ENCODE assay signal across 19 cellular contexts in genomic region chr5:178464431-178465048, GRCh38.
DNase-seq lines count a peak whose midpoint lies in the region; ATAC-seq and TF ChIP-seq lines count a peak whose summit lies in the region.
"Had no signal": no experiment of that assay in that cellular context is flagged by ENCODE, and none has a peak within 500 bp of the region (broad histone marks: within the 10 kb centered on the region; RNA-seq: fewer than 3 reads in every experiment).

No MANE protein-coding gene starts in this region.

- H4K20me1 ChIP-seq in BLaER1 treated with 17β-estradiol and CSF1 and Interleukin-3, amounts not matched to agents 10 nM and 100 nM = no peaks in the 10 kb centered on the region

- no peaks in the 10 kb centered on the region for H3K9me3 ChIP-seq in BLaER1 treated with 17β-estradiol and CSF1 and Interleukin-3, amounts not matched to agents 10 nM and 100 nM (replicated peaks in 1 of 11)

- no peak for ATAC-seq in GM18858 (IDR thresholded peaks at IDR 0.05; ENCODE audit: unreplicated experiment)
- ATAC-seq: Panc1 had no signal

- no peak overlapping the region for H3K4me3 ChIP-seq in BLaER1 treated with 17β-estradiol and CSF1 and Interleukin-3, amounts not matched to agents 10 nM and 100 nM
- H3K4me3 ChIP-seq: GM23248, SK-N-MC had no signal

- H3K4me1 ChIP-seq in BLaER1 treated with 17β-estradiol and CSF1 and Interleukin-3, amounts not matched to agents 10 nM and 100 nM = peaks cover 41 to 87% (median 70%) of the 10 kb centered on the region in 10 experiments

- intact Hi-C loops in CD14-positive monocyte (cut with micrococcal nuclease) = loop anchor here in 1 of 2 donors (5.0 kb wide), 1 partner anchor 83 kb away; no protein-coding TSS in a partner anchor

- H3K27me3 ChIP-seq in BLaER1 treated with 17β-estradiol and CSF1 and Interleukin-3, amounts not matched to agents 10 nM and 100 nM = peaks cover 0 to 8% (median 0%) of the 10 kb centered on the region in 11 experiments; a peak in 4 of 22 replicates

- DNase-seq in CD14-positive monocyte (ENCODE audit: low spot score) (no peak), ecto neural progenitor cell (ENCODE audit: low spot score) (peak; percentile 30), nephron progenitor cell (no peak), UCSD-AML1 (lab: John Stamatoyannopoulos, UW; ENCODE audit: unreplicated experiment) (no peak), SHP77 (lab: John Stamatoyannopoulos, UW) (no peak)
- DNase-seq in activated T-cell treated with anti-CD3 and anti-CD28 coated beads, Interleukin-2, amount 50 U/mL, for 48 hours = no peak
- DNase-seq: GM23248, KBM-7, NCI-H1694 treated with DMSO at 0.1 percent for 48 hours, NCI-H2081, NCI-H2227 treated with DMSO at 0.1 percent for 48 hours, NCI-H526 treated with DMSO at 0.1 percent for 48 hours, SIG-M5 had no signal

- H3K27ac Mint-ChIP-seq in CD14-positive monocyte (peak overlapping the region in 4 of 7 donors; percentile 11 to 31 (median 25)), nephron progenitor cell (peak overlapping the region; percentile 30)

- no peak for TF ChIP-seq CTCF in CD14-positive monocyte (IDR thresholded peaks at IDR 0.05)
- TF ChIP-seq CTCF in nephron progenitor cell (IDR thresholded peaks at IDR 0.05) = no peak

- no peaks in the 10 kb centered on the region for H3K36me3 ChIP-seq in BLaER1 treated with 17β-estradiol and CSF1 and Interleukin-3, amounts not matched to agents 10 nM and 100 nM

- H3K9ac ChIP-seq in BLaER1 treated with 17β-estradiol and CSF1 and Interleukin-3, amounts not matched to agents 10 nM and 100 nM = peak overlapping the region in 3 of 11 experiments; percentile 7 to 38 (median 9); a peak in 2 of 22 replicates
- H3K9ac ChIP-seq: GM23248 had no signal

- H3K4me3 Mint-ChIP-seq in CD14-positive monocyte (no peak overlapping the region), nephron progenitor cell (no peak overlapping the region)

- peak overlapping the region in 8 of 11 experiments; percentile 19 to 96 (median 82); a peak in 11 of 22 replicates for H3K4me2 ChIP-seq in BLaER1 treated with 17β-estradiol and CSF1 and Interleukin-3, amounts not matched to agents 10 nM and 100 nM

- H3K27ac ChIP-seq in BLaER1 treated with 17β-estradiol and CSF1 and Interleukin-3, amounts not matched to agents 10 nM and 100 nM = peak overlapping the region in 9 of 11 experiments; percentile 93 to 99 (median 95); a peak in 17 of 22 replicates
- H3K27ac ChIP-seq: C4-2B, GM23248, RWPE1, SK-N-MC had no signal

- H3K9me3 Mint-ChIP-seq in CD14-positive monocyte (peaks cover 0 to 2% (median 0%) of the 10 kb centered on the region in 7 donors), nephron progenitor cell (no peaks in the 10 kb centered on the region)

- peaks cover 0 to 4% (median 0%) of the 10 kb centered on the region in 3 donors for H3K27me3 Mint-ChIP-seq in CD14-positive monocyte (ENCODE audit: low read depth in 3 of 3)
- H3K27me3 Mint-ChIP-seq in nephron progenitor cell (ENCODE audit: low read depth, poor library complexity) = peaks cover 16% of the 10 kb centered on the region

- H3K4me1 Mint-ChIP-seq in CD14-positive monocyte (peaks cover 57% of the 10 kb centered on the region), nephron progenitor cell (peaks cover 89% of the 10 kb centered on the region)

- H3K36me3 Mint-ChIP-seq in CD14-positive monocyte (no peaks in the 10 kb centered on the region), nephron progenitor cell (ENCODE audit: low read depth) (no peaks in the 10 kb centered on the region)
